Comparison of ENCODE assay signal across 29 cellular contexts in genomic region chr6:155265843-155266535, GRCh38. TPM values are rescaled to one million over a fixed set of nuclear protein-coding genes. Genes with fewer than 3 reads are reported as not detected.
DNase-seq lines count a peak whose midpoint lies in the region; ATAC-seq and TF ChIP-seq lines count a peak whose summit lies in the region.
"Had no signal": no experiment of that assay in that cellular context is flagged by ENCODE, and none has a peak within 500 bp of the region (broad histone marks: within the 10 kb centered on the region; RNA-seq: fewer than 3 reads in every experiment).

No MANE protein-coding gene starts in this region.

- H3K4me3 Mint-ChIP-seq in WTC11: no peak overlapping the region
- no peak overlapping the region for H3K4me3 Mint-ChIP-seq in effector memory CD8-positive, alpha-beta T cell
- H3K4me3 Mint-ChIP-seq: activated B cell treated with CpG ODN at 0.5 μM for 24 hours; CD14-positive monocyte; nephron; stimulated activated naive B cell treated with anti-CD40 and anti-IgM and Interleukin-4, amounts not matched to agents 10 μg/mL and 1 μg/mL and 100 μg/mL, for 72 hours had no signal

- POLR2A ChIA-PET in WTC11 (lab: Charles Lee): no interaction called here

- H3K27me3 ChIP-seq in HAP-1 (ENCODE audit: low read depth): no peaks in the 10 kb centered on the region
- H3K27me3 ChIP-seq: suprapubic skin had no signal

- TF ChIP-seq CTCF in AG09309 (IDR thresholded peaks at IDR 0.05; ENCODE audit: control insufficient read depth, insufficient read depth, low read depth, low read length, missing control alignments) (peak; percentile 33), WTC11 (IDR thresholded peaks at IDR 0.05) (no peak), fibroblast of mammary gland (conservative IDR thresholded peaks at IDR 0.05; ENCODE audit: control insufficient read depth, insufficient read depth, low read depth, low read length) (peak; percentile 22)

- in situ Hi-C loops in HAP-1 (cut with MboI; ENCODE audit: low sequenced_read_pairs): no loop called here

- H3K4me3 ChIP-seq in AG09309 (ENCODE audit: control insufficient read depth, low read depth, low read length) (no peak overlapping the region), fibroblast of mammary gland (ENCODE audit: control insufficient read depth, low read depth, low read length) (no peak overlapping the region), HAP-1 (no peak overlapping the region)
- H3K4me3 ChIP-seq: mucosa of descending colon, suprapubic skin had no signal

- H3K9me3 Mint-ChIP-seq in WTC11: peaks cover 10% of the 10 kb centered on the region; the same call in 1 of the 2 replicates
- no peaks in the 10 kb centered on the region for H3K9me3 Mint-ChIP-seq in effector memory CD8-positive, alpha-beta T cell
- H3K9me3 Mint-ChIP-seq: activated B cell treated with CpG ODN at 0.5 μM for 24 hours; activated naive CD4-positive, alpha-beta T cell treated with anti-CD3 and anti-CD28 coated beads, Interleukin-2, amount 50 U/mL, for 72 hours; nephron; stimulated activated naive B cell treated with anti-CD40 and anti-IgM and Interleukin-4, amounts not matched to agents 10 μg/mL and 1 μg/mL and 100 μg/mL, for 72 hours had no signal

- no peaks in the 10 kb centered on the region for H3K9me3 ChIP-seq in HAP-1
- H3K9me3 ChIP-seq: mucosa of descending colon, suprapubic skin had no signal

- CTCF ChIA-PET in WTC11 (lab: Charles Lee): interaction anchor here (0.7 to 1.4 kb wide), 2 partner anchors 21 to 89 kb away, joined by 3 to 5 read pairs; no protein-coding TSS in a partner anchor

- DNase-seq in AG09309 (ENCODE audit: low read depth) (no peak), HCEC 1CT (peak; percentile 22), WTC11 (ENCODE audit: low spot score) (no peak), fibroblast of mammary gland (ENCODE audit: low read depth) (peak; percentile 29), DMS153 treated with DMSO at 0.1 percent for 48 hours (lab: John Stamatoyannopoulos, UW; ENCODE audit: unreplicated experiment) (no peak), HAP-1 (ENCODE audit: low spot score in 2 of 2) (no peak), RKO (ENCODE audit: low spot score) (no peak)
- no peak for DNase-seq in effector memory CD8-positive, alpha-beta T cell
- DNase-seq: ACHN; activated B cell treated with CpG ODN at 0.5 μM for 24 hours; activated CD4-positive, alpha-beta T cell treated with anti-CD3 and anti-CD28 coated beads, Interleukin-2, amount 50 U/mL, for 4 hours; aorta; effector CD8-positive, alpha-beta T cell; islet precursor cell; mucosa of descending colon; NCI-H1105; NCI-H2029; NCI-H226; right cardiac atrium; stimulated activated CD4-positive, alpha-beta T cell treated with anti-CD3 and anti-CD28 coated beads, Interleukin-12 subunit alpha, Interleukin-12 subunit beta, amount 100 ng/mL, for 4 hours; stimulated activated CD4-positive, alpha-beta T cell treated with anti-CD3 and anti-CD28 coated beads, Interleukin-4, amount 100 ng/mL, for 24 hours; stimulated activated naive B cell treated with anti-CD40 and anti-IgM and Interleukin-4, amounts not matched to agents 10 μg/mL and 1 μg/mL and 100 μg/mL, for 72 hours; T1000 had no signal

- ATAC-seq in WTC11: peak; percentile 10; the same call in 1 of the 2 replicates
- ATAC-seq in effector memory CD8-positive, alpha-beta T cell (replicated peaks): no peak
- ATAC-seq: activated naive CD4-positive, alpha-beta T cell treated with anti-CD3 and anti-CD28 coated beads, Interleukin-2, amount 50 U/mL, for 72 hours; esophagus mucosa; mucosa of descending colon; right cardiac atrium; stimulated activated naive B cell treated with anti-CD40 and anti-IgM and Interleukin-4, amounts not matched to agents 10 μg/mL and 1 μg/mL and 100 μg/mL, for 72 hours had no signal

- H3K4me1 Mint-ChIP-seq in WTC11: peaks cover 34% of the 10 kb centered on the region
- H3K4me1 Mint-ChIP-seq in effector memory CD8-positive, alpha-beta T cell (ENCODE audit: low read depth in 2 of 2): peaks cover 9 to 14% of the 10 kb centered on the region in 2 donors
- H3K4me1 Mint-ChIP-seq: CD14-positive monocyte had no signal

- peaks cover 31% of the 10 kb centered on the region for H3K4me1 ChIP-seq in HAP-1
- H3K4me1 ChIP-seq: parathyroid adenoma had no signal

- H3K27me3 Mint-ChIP-seq in WTC11 (ENCODE audit: low read depth): no peaks in the 10 kb centered on the region
- no peaks in the 10 kb centered on the region for H3K27me3 Mint-ChIP-seq in effector memory CD8-positive, alpha-beta T cell
- H3K27me3 Mint-ChIP-seq: activated B cell treated with CpG ODN at 0.5 μM for 24 hours; stimulated activated naive B cell treated with anti-CD40 and anti-IgM and Interleukin-4, amounts not matched to agents 10 μg/mL and 1 μg/mL and 100 μg/mL, for 72 hours had no signal

- H3K36me3 Mint-ChIP-seq in WTC11: peaks cover 34% of the 10 kb centered on the region
- peaks cover 7% of the 10 kb centered on the region for H3K36me3 Mint-ChIP-seq in effector memory CD8-positive, alpha-beta T cell (ENCODE audit: insufficient read depth)

- no peak overlapping the region for H3K27ac Mint-ChIP-seq in WTC11
- no peak overlapping the region for H3K27ac Mint-ChIP-seq in effector memory CD8-positive, alpha-beta T cell
- H3K27ac Mint-ChIP-seq: activated B cell treated with CpG ODN at 0.5 μM for 24 hours; activated naive CD4-positive, alpha-beta T cell treated with anti-CD3 and anti-CD28 coated beads, Interleukin-2, amount 50 U/mL, for 72 hours; nephron; stimulated activated naive B cell treated with anti-CD40 and anti-IgM and Interleukin-4, amounts not matched to agents 10 μg/mL and 1 μg/mL and 100 μg/mL, for 72 hours had no signal

- H3K36me3 ChIP-seq in HAP-1 (replicated peaks): peaks cover 5% of the 10 kb centered on the region; the same call in 1 of the 2 replicates
- H3K36me3 ChIP-seq: suprapubic skin had no signal

TF ChIP-seq in WTC11, 78 proteins besides CTCF, POLR2A, EP300 and RAD21 (continues in another document):
- TF ChIP-seq TEAD4 (CRISPR knock-in tag; IDR thresholded peaks at IDR 0.05): no peak
- TF ChIP-seq ARID4B (CRISPR knock-in tag; IDR thresholded peaks at IDR 0.05; ENCODE audit: borderline replicate concordance): no peak
- TF ChIP-seq TCF7 (CRISPR knock-in tag; IDR thresholded peaks at IDR 0.05; ENCODE audit: low read depth): no peak
- no peak for TF ChIP-seq ZNF532 (CRISPR knock-in tag; IDR thresholded peaks at IDR 0.05; ENCODE audit: borderline replicate concordance)
- TF ChIP-seq ZNF671 (CRISPR knock-in tag; IDR thresholded peaks at IDR 0.05): no peak
- TF ChIP-seq JAZF1 (CRISPR knock-in tag; IDR thresholded peaks at IDR 0.05): no peak

RNA-seq across cellular contexts. Expression of gene CLDN20, which starts 2.2 kb away (rescaled TPM):
- total RNA-seq in WTC11 (2021): not detected in 3 replicates
- total RNA-seq: activated B cell treated with CpG ODN at 0.5 μM for 24 hours; activated naive CD4-positive, alpha-beta T cell treated with anti-CD3 and anti-CD28 coated beads, Interleukin-2, amount 50 U/mL, for 72 hours; aorta; esophagus mucosa; mucosa of descending colon; right cardiac atrium; suprapubic skin had no signal

RNA-seq across cellular contexts. Expression of gene TFB1M, which starts 48.3 kb away (rescaled TPM):
- 40.7 to 43.6 TPM (median 41.8 TPM) in 3 replicates for total RNA-seq in WTC11 (2021)

Comparison
In these comparisons a context has a peak if more than half of its experiments do, and no peak if none do; other contexts are left out.
1. DNase-seq: peak in HCEC 1CT (single experiment) and fibroblast of mammary gland (single experiment); none in AG09309 (single experiment), WTC11 (single experiment), DMS153 treated with DMSO at 0.1 percent for 48 hours (single experiment), effector memory CD8-positive, alpha-beta T cell (0 of 3), HAP-1 (0 of 2) and RKO (single experiment).